ENCODE assay signal across 20 cellular contexts in genomic region chr15:57758556-57758955, GRCh38.
"Had no signal": no experiment of that assay in that cellular context is flagged by ENCODE, and none has a peak within 500 bp of the region (broad histone marks: within the 10 kb centered on the region; RNA-seq: fewer than 3 reads in every experiment).

No MANE protein-coding gene starts in this region.

- H3K9me3 Mint-ChIP-seq: activated T-helper 17 cell treated with anti-CD3 and anti-CD28 coated beads, Interleukin-2, amount 50 U/mL, for 72 hours; naive B cell; stimulated activated memory B cell treated with anti-CD40 and anti-IgM and Interleukin-4, amounts not matched to agents 10 μg/mL and 1 μg/mL and 100 μg/mL, for 72 hours had no signal

- H3K9me3 ChIP-seq: colonic mucosa, esophagus squamous epithelium, transverse colon had no signal

- H3K27me3 Mint-ChIP-seq: activated naive CD8-positive, alpha-beta T cell; activated T-helper 17 cell treated with anti-CD3 and anti-CD28 coated beads, Interleukin-2, amount 50 U/mL, for 72 hours; naive B cell; stimulated activated memory B cell treated with anti-CD40 and anti-IgM and Interleukin-4, amounts not matched to agents 10 μg/mL and 1 μg/mL and 100 μg/mL, for 72 hours had no signal

- H3K4me3 ChIP-seq: colonic mucosa, dorsolateral prefrontal cortex, esophagus squamous epithelium, lung, skin epidermis, transverse colon had no signal

- H3K27ac ChIP-seq: colonic mucosa, dorsolateral prefrontal cortex, esophagus squamous epithelium, parathyroid adenoma, skin epidermis, transverse colon had no signal

- H3K4me3 Mint-ChIP-seq: activated naive CD8-positive, alpha-beta T cell; activated T-helper 17 cell treated with anti-CD3 and anti-CD28 coated beads, Interleukin-2, amount 50 U/mL, for 72 hours; naive B cell; stimulated activated memory B cell treated with anti-CD40 and anti-IgM and Interleukin-4, amounts not matched to agents 10 μg/mL and 1 μg/mL and 100 μg/mL, for 72 hours had no signal

- DNase-seq: activated CD4-positive, alpha-beta T cell treated with anti-CD3 and anti-CD28 coated beads for 1 hour; activated CD4-positive, alpha-beta T cell treated with anti-CD3 and anti-CD28 coated beads, Interleukin-2, amount 50 U/mL, for 1 hour; activated T-cell treated with anti-CD3 and anti-CD28 coated beads, Interleukin-2, amount 50 U/mL, for 1 hour; amniotic stem cell; colonic mucosa; dorsolateral prefrontal cortex; esophagus squamous epithelium; kidney; naive B cell; nucleus accumbens; right cardiac atrium; stimulated activated CD4-positive, alpha-beta T cell treated with anti-CD3 and anti-CD28 coated beads, Interleukin-1b, Interleukin-23, amount 100 ng/mL, for 48 hours; T-helper 9 cell; transverse colon had no signal

- H3K27me3 ChIP-seq: colonic mucosa, dorsolateral prefrontal cortex, esophagus squamous epithelium, transverse colon had no signal

- H3K36me3 Mint-ChIP-seq: naive B cell; stimulated activated memory B cell treated with anti-CD40 and anti-IgM and Interleukin-4, amounts not matched to agents 10 μg/mL and 1 μg/mL and 100 μg/mL, for 72 hours had no signal

- H3K9ac ChIP-seq: parathyroid adenoma had no signal

- ATAC-seq: activated T-helper 17 cell treated with anti-CD3 and anti-CD28 coated beads, Interleukin-2, amount 50 U/mL, for 72 hours; right cardiac atrium; stimulated activated memory B cell treated with anti-CD40 and anti-IgM and Interleukin-4, amounts not matched to agents 10 μg/mL and 1 μg/mL and 100 μg/mL, for 72 hours had no signal

- H3K4me1 ChIP-seq: colonic mucosa, esophagus squamous epithelium, parathyroid adenoma, transverse colon had no signal

- H3K4me1 Mint-ChIP-seq: activated T-helper 17 cell treated with anti-CD3 and anti-CD28 coated beads, Interleukin-2, amount 50 U/mL, for 72 hours; naive B cell; stimulated activated memory B cell treated with anti-CD40 and anti-IgM and Interleukin-4, amounts not matched to agents 10 μg/mL and 1 μg/mL and 100 μg/mL, for 72 hours had no signal

- H3K36me3 ChIP-seq: colonic mucosa, esophagus squamous epithelium, transverse colon had no signal

- H3K27ac Mint-ChIP-seq: activated naive CD8-positive, alpha-beta T cell; activated T-helper 17 cell treated with anti-CD3 and anti-CD28 coated beads, Interleukin-2, amount 50 U/mL, for 72 hours; naive B cell; stimulated activated memory B cell treated with anti-CD40 and anti-IgM and Interleukin-4, amounts not matched to agents 10 μg/mL and 1 μg/mL and 100 μg/mL, for 72 hours had no signal
